Comparison of ENCODE assay signal across 24 cellular contexts in the genomic region with DNA sequence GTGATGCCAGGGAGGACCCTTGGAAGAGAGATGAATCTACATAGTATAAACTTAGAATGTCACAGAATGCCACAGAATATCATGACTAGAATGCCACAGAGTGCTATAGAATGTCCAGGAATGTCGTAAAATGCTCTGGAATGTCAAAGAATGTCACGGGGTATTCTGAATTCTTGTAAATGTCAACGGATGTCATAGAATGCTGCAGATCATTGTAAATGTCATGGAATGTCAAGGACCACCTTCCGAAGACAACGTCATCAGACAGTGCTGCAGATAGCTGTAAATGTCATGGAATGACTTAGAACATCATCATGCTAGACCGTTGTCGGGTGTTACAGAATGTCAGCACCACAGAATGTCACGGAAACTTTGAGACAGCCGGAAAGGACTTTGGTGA.
"Had no signal": no experiment of that assay in that cellular context is flagged by ENCODE, and none has a peak within 500 bp of the region (broad histone marks: within the 10 kb centered on the region; RNA-seq: fewer than 3 reads in every experiment).

No MANE protein-coding gene starts in this region.

- H3K27me3 ChIP-seq: breast epithelium, colonic mucosa, hepatocyte, ovary, right atrium auricular region, thyroid gland had no signal

- H3K4me3 ChIP-seq: breast epithelium, colonic mucosa, dorsolateral prefrontal cortex, esophagus muscularis mucosa, hepatocyte, left ventricle myocardium inferior, ovary, psoas muscle, right atrium auricular region, thyroid gland had no signal

- H2AFZ ChIP-seq: hepatocyte had no signal

- ATAC-seq: activated T-cell treated with anti-CD3 and anti-CD28 coated beads, Interleukin-2, amount 50 U/mL, for 72 hours; natural killer cell treated with Interleukin-12 subunit alpha and Interleukin-12 subunit beta and Interleukin-15 and Interleukin-18, amount 100 ng/mL, for 72 hours; psoas muscle had no signal

- H3K4me1 ChIP-seq: breast epithelium, colonic mucosa, esophagus muscularis mucosa, left ventricle myocardium inferior, psoas muscle, right atrium auricular region, thyroid gland had no signal

- H3K27ac ChIP-seq: breast epithelium, colonic mucosa, dorsolateral prefrontal cortex, esophagus muscularis mucosa, hepatocyte, left ventricle myocardium inferior, ovary, psoas muscle, right atrium auricular region, thyroid gland had no signal

- DNase-seq: activated CD4-positive, alpha-beta memory T cell treated with anti-CD3 and anti-CD28 coated beads for 36 hours; activated CD4-positive, alpha-beta T cell treated with anti-CD3 and anti-CD28 coated beads for 48 hours; activated CD4-positive, CD25-positive, alpha-beta regulatory T cell; activated effector memory CD4-positive, alpha-beta T cell treated with Interleukin-2 at 50 U/mL for 16 hours; activated naive CD4-positive, alpha-beta T cell treated with anti-CD3 and anti-CD28 coated beads for 36 hours; activated naive CD8-positive, alpha-beta T cell treated with anti-CD3 and anti-CD28 coated beads, Interleukin-2, amount 10 ng/mL, durations not matched to agents 7 days and 5 days; activated T-cell treated with anti-CD3 and anti-CD28 coated beads, Interleukin-2, amount 50 U/mL, for 72 hours; amniotic stem cell; colonic mucosa; dorsolateral prefrontal cortex; glutamatergic neuron; left ventricle myocardium inferior; midbrain; ovary; psoas muscle; stimulated activated CD4-positive, alpha-beta T cell treated with anti-CD3 and anti-CD28 coated beads, Interleukin-12 subunit alpha, Interleukin-12 subunit beta, amount 100 ng/mL, for 4 hours; stimulated activated CD4-positive, alpha-beta T cell treated with anti-CD3 and anti-CD28 coated beads, Interleukin-4, amount 100 ng/mL, for 4 hours; substantia nigra; thyroid gland had no signal

- H3K9me3 ChIP-seq: breast epithelium, colonic mucosa, esophagus muscularis mucosa, left ventricle myocardium inferior, ovary, psoas muscle, right atrium auricular region, thyroid gland had no signal

- H3K4me2 ChIP-seq: hepatocyte had no signal

- H3K79me2 ChIP-seq: hepatocyte had no signal

- H3K36me3 ChIP-seq: breast epithelium, colonic mucosa, esophagus muscularis mucosa, left ventricle myocardium inferior, ovary, right atrium auricular region, thyroid gland had no signal
